In genomic region chr5:93477791-93478190, GRCh38 we compare ENCODE assay signal across 23 cellular contexts.
"Had no signal": no experiment of that assay in that cellular context is flagged by ENCODE, and none has a peak within 500 bp of the region (broad histone marks: within the 10 kb centered on the region; RNA-seq: fewer than 3 reads in every experiment).

No MANE protein-coding gene starts in this region.

- H3K27me3 ChIP-seq: esophagus muscularis mucosa, gastrocnemius medialis, ovary, sigmoid colon, transverse colon, upper lobe of right lung, uterus had no signal

- H3K9me3 ChIP-seq: psoas muscle, thoracic aorta, upper lobe of right lung had no signal

- H3K27ac Mint-ChIP-seq: natural killer cell; stimulated activated memory B cell treated with anti-CD40 and anti-IgM and Interleukin-4, amounts not matched to agents 10 μg/mL and 1 μg/mL and 100 μg/mL, for 72 hours; stimulated activated naive CD8-positive, alpha-beta T cell treated with anti-CD3 and anti-CD28 coated beads, Interleukin-15, Interleukin-2, amounts not matched to agents 100 ng/mL and 50 ng/mL, for 24 hours had no signal

- H3K4me1 Mint-ChIP-seq: natural killer cell; stimulated activated memory B cell treated with anti-CD40 and anti-IgM and Interleukin-4, amounts not matched to agents 10 μg/mL and 1 μg/mL and 100 μg/mL, for 72 hours had no signal

- H3K4me3 Mint-ChIP-seq: natural killer cell; stimulated activated memory B cell treated with anti-CD40 and anti-IgM and Interleukin-4, amounts not matched to agents 10 μg/mL and 1 μg/mL and 100 μg/mL, for 72 hours; stimulated activated naive CD8-positive, alpha-beta T cell treated with anti-CD3 and anti-CD28 coated beads, Interleukin-15, Interleukin-2, amounts not matched to agents 100 ng/mL and 50 ng/mL, for 24 hours had no signal

- H3K36me3 Mint-ChIP-seq: natural killer cell; stimulated activated memory B cell treated with anti-CD40 and anti-IgM and Interleukin-4, amounts not matched to agents 10 μg/mL and 1 μg/mL and 100 μg/mL, for 72 hours had no signal

- DNase-seq: dermis blood vessel endothelial cell; effector memory CD4-positive, alpha-beta T cell; gastrocnemius medialis; head of caudate nucleus; left ventricle myocardium superior; lower lobe of right lung; natural killer cell; occipital lobe; ovary; posterior cingulate gyrus; psoas muscle; right cardiac atrium; sigmoid colon; stimulated activated CD4-positive, alpha-beta T cell treated with anti-CD3 and anti-CD28 coated beads, Interleukin-2, amount 100 ng/mL, for 24 hours; stimulated activated CD4-positive, alpha-beta T cell treated with anti-CD3 and anti-CD28 coated beads, Interleukin-4, amount 100 ng/mL, for 4 hours; transverse colon; upper lobe of right lung; uterus had no signal

- H3K4me3 ChIP-seq: coronary artery, esophagus muscularis mucosa, gastrocnemius medialis, lower lobe of right lung, ovary, psoas muscle, sigmoid colon, thoracic aorta, transverse colon, upper lobe of right lung, uterus had no signal

- H3K4me1 ChIP-seq: esophagus muscularis mucosa, gastrocnemius medialis, lower lobe of right lung, psoas muscle, sigmoid colon, transverse colon, upper lobe of right lung, uterus had no signal

- H3K27me3 Mint-ChIP-seq: stimulated activated memory B cell treated with anti-CD40 and anti-IgM and Interleukin-4, amounts not matched to agents 10 μg/mL and 1 μg/mL and 100 μg/mL, for 72 hours had no signal

- H3K36me3 ChIP-seq: gastrocnemius medialis, lower lobe of right lung, ovary, sigmoid colon, thoracic aorta, transverse colon, upper lobe of right lung, uterus had no signal
